31 cellular contexts compared by ENCODE assay signal in genomic region chr10:111874586-111874985, GRCh38.
"Had no signal": no experiment of that assay in that cellular context is flagged by ENCODE, and none has a peak within 500 bp of the region (broad histone marks: within the 10 kb centered on the region; RNA-seq: fewer than 3 reads in every experiment).

No MANE protein-coding gene starts in this region.

- H3K27me3 ChIP-seq: adrenal gland, ascending aorta, breast epithelium, foreskin keratinocyte, heart left ventricle, upper lobe of left lung had no signal

- ATAC-seq: activated CD4-positive, CD25-positive, alpha-beta regulatory T cell treated with anti-CD3 and anti-CD28 coated beads, Interleukin-2, amount 50 U/mL, for 24 hours; foreskin keratinocyte; heart left ventricle; naive thymus-derived CD4-positive, alpha-beta T cell; pancreas; sciatic nerve; stimulated activated memory B cell treated with anti-CD40 and anti-IgM and Interleukin-4, amounts not matched to agents 10 μg/mL and 1 μg/mL and 100 μg/mL, for 72 hours; stimulated activated naive CD8-positive, alpha-beta T cell treated with anti-CD3 and anti-CD28 coated beads, Interleukin-15, amount 100 ng/mL, for 72 hours; T-helper 17 cell had no signal

- H3K27ac ChIP-seq: adrenal gland, ascending aorta, breast epithelium, foreskin keratinocyte, heart left ventricle, pancreas, prostate gland, upper lobe of left lung, WERI-Rb-1 had no signal

- H3K4me3 ChIP-seq: adrenal gland, ascending aorta, breast epithelium, heart left ventricle, pancreas, prostate gland, smooth muscle cell, upper lobe of left lung had no signal

- DNase-seq: activated CD4-positive, alpha-beta T cell treated with anti-CD3 and anti-CD28 coated beads for 48 hours; activated CD4-positive, alpha-beta T cell treated with anti-CD3 and anti-CD28 coated beads, Interleukin-2, amount 50 U/mL, for 48 hours; activated CD8-positive, alpha-beta memory T cell treated with anti-CD3 and anti-CD28 coated beads for 24 hours; activated effector memory CD4-positive, alpha-beta T cell treated with Interleukin-2 at 50 U/mL for 16 hours; activated naive CD4-positive, alpha-beta T cell treated with anti-CD3 and anti-CD28 coated beads for 36 hours; activated naive CD8-positive, alpha-beta T cell treated with anti-CD3 and anti-CD28 coated beads for 36 hours; adrenal gland; central memory CD4-positive, alpha-beta T cell; foreskin keratinocyte; heart left ventricle; midbrain; naive thymus-derived CD4-positive, alpha-beta T cell; nucleus accumbens; pancreas; retina; stimulated activated CD4-positive, alpha-beta T cell treated with anti-CD3 and anti-CD28 coated beads, Interleukin-1b, Interleukin-23, amount 100 ng/mL, for 48 hours; stimulated activated CD4-positive, alpha-beta T cell treated with anti-CD3 and anti-CD28 coated beads, Interleukin-4, amount 100 ng/mL, for 4 hours; stimulated activated CD8-positive, alpha-beta memory T cell treated with anti-CD3 and anti-CD28 coated beads, Interleukin-4, amount 100 ng/mL, for 48 hours; stimulated activated naive CD8-positive, alpha-beta T cell treated with anti-CD3 and anti-CD28 coated beads, Interleukin-15, amount 100 ng/mL, for 72 hours; substantia nigra; T-helper 17 cell; T1000; upper lobe of left lung; WERI-Rb-1 had no signal

- H3K4me2 ChIP-seq: smooth muscle cell had no signal

- H3K36me3 ChIP-seq: adrenal gland, ascending aorta, breast epithelium, heart left ventricle, pancreas, prostate gland, upper lobe of left lung, WERI-Rb-1 had no signal

- H3K4me1 ChIP-seq: adrenal gland, ascending aorta, breast epithelium, foreskin keratinocyte, heart left ventricle, pancreas, prostate gland, upper lobe of left lung had no signal

- H3K9me3 ChIP-seq: adrenal gland, ascending aorta, breast epithelium, heart left ventricle, pancreas, prostate gland, upper lobe of left lung had no signal
